Comparison of ENCODE assay signal across 35 cellular contexts in genomic region chr19:38141108-38141507, GRCh38.
"Had no signal": no experiment of that assay in that cellular context is flagged by ENCODE, and none has a peak within 500 bp of the region (broad histone marks: within the 10 kb centered on the region; RNA-seq: fewer than 3 reads in every experiment).

No MANE protein-coding gene starts in this region.

- H3K4me3 ChIP-seq: MG63 had no signal

- DNase-seq: Kasumi-1, MG63, MM.1S, MV-4-11, NCI-H1048, NCI-H1092, NCI-H1092 treated with DMSO at 0.1 percent for 48 hours, NCI-H1105, NCI-H1105 treated with DMSO at 0.1 percent for 48 hours, NCI-H1417, NCI-H1417 treated with DMSO at 0.1 percent for 48 hours, NCI-H1436, NCI-H1436 treated with DMSO at 0.1 percent for 48 hours, NCI-H146, NCI-H1694, NCI-H1694 treated with DMSO at 0.1 percent for 48 hours, NCI-H187, NCI-H187 treated with DMSO at 0.1 percent for 48 hours, NCI-H1930, NCI-H2029, NCI-H2029 treated with DMSO at 0.1 percent for 48 hours, NCI-H2081, NCI-H2081 treated with DMSO at 0.1 percent for 48 hours, NCI-H2107, NCI-H2171, NCI-H2171 treated with DMSO at 0.1 percent for 48 hours, NCI-H2227 treated with DMSO at 0.1 percent for 48 hours, NCI-H226, NCI-H345, NCI-H446, NCI-H446 treated with DMSO at 0.1 percent for 48 hours, NCI-H510A, NCI-H510A treated with DMSO at 0.1 percent for 48 hours, NCI-H524, NCI-H524 treated with DMSO at 0.1 percent for 48 hours had no signal

- H3K9me3 ChIP-seq: MG63 had no signal

- H3K27me3 ChIP-seq: MG63 had no signal
